Comparison of ENCODE assay signal across 1 cellular context in genomic region chr13:51821666-51822065, GRCh38.
TF ChIP-seq lines count a peak whose summit lies in the region.

No MANE protein-coding gene starts in this region.

TF ChIP-seq in HepG2, 621 proteins besides CTCF, POLR2A, EP300 and RAD21:
- TF ChIP-seq ATF7-NPFF (CRISPR knock-in tag; IDR thresholded peaks at IDR 0.05; ENCODE audit: low read depth) (no peak), ZFY (CRISPR knock-in tag; IDR thresholded peaks at IDR 0.05) (no peak), ZNF574 (CRISPR knock-in tag; IDR thresholded peaks at IDR 0.05) (no peak), IKZF1 (IDR thresholded peaks at IDR 0.05) (no peak), GFI1 (CRISPR knock-in tag; IDR thresholded peaks at IDR 0.05; ENCODE audit: borderline replicate concordance) (no peak), ZNF44 (CRISPR knock-in tag; IDR thresholded peaks at IDR 0.05) (no peak)
